11 cellular contexts compared by ENCODE assay signal in genomic region chr21:32844653-32845443, GRCh38.
DNase-seq lines count a peak whose midpoint lies in the region; ATAC-seq and TF ChIP-seq lines count a peak whose summit lies in the region.
"Had no signal": no experiment of that assay in that cellular context is flagged by ENCODE, and none has a peak within 500 bp of the region (broad histone marks: within the 10 kb centered on the region; RNA-seq: fewer than 3 reads in every experiment).

No MANE protein-coding gene starts in this region.

- no peaks in the 10 kb centered on the region for H3K9me3 ChIP-seq in WERI-Rb-1 (ENCODE audit: severe bottlenecking)
- H3K9me3 ChIP-seq: transverse colon had no signal

- in situ Hi-C loops in Caki2 (cut with HindIII; ENCODE audit: low pct_unique_long_range_greater_than_20kb, low sequenced_read_pairs): no loop called here

- H3K36me3 ChIP-seq in WERI-Rb-1: no peaks in the 10 kb centered on the region
- H3K36me3 ChIP-seq: transverse colon had no signal

- H3K27ac ChIP-seq in WERI-Rb-1: no peak overlapping the region; the same call in 1 of the 2 replicates
- H3K27ac ChIP-seq: SK-N-MC, transverse colon had no signal

- peak; percentile 45 for DNase-seq in Caki2 (ENCODE audit: low read depth)
- no peak for DNase-seq in LNCaP clone FGC (ENCODE audit: low read depth)
- no peak for DNase-seq in WERI-Rb-1
- DNase-seq in kidney tubule cell (ENCODE audit: low spot score): peak; percentile 58
- no peak for DNase-seq in activated CD8-positive, alpha-beta memory T cell treated with anti-CD3 and anti-CD28 coated beads for 24 hours
- DNase-seq in iPS-NIHi7 (ENCODE audit: extremely low spot score): no peak
- DNase-seq: activated T-cell treated with anti-CD3 and anti-CD28 coated beads for 4 hours, transverse colon had no signal

- H3K27me3 ChIP-seq in WERI-Rb-1 (ENCODE audit: insufficient read depth, low read depth, severe bottlenecking): no peaks in the 10 kb centered on the region

- no peak for ATAC-seq in GM19463 (IDR thresholded peaks at IDR 0.05; ENCODE audit: unreplicated experiment)
- no peak for ATAC-seq in HG03354 (IDR thresholded peaks at IDR 0.05; ENCODE audit: poor library complexity, severe bottlenecking, unreplicated experiment)

- H3K4me3 ChIP-seq in LNCaP clone FGC (ENCODE audit: low read depth, low read length) (no peak overlapping the region), WERI-Rb-1 (ENCODE audit: low read depth, low read length) (no peak overlapping the region)
- H3K4me3 ChIP-seq: SK-N-MC, transverse colon had no signal

- TF ChIP-seq CTCF in LNCaP clone FGC (IDR thresholded peaks at IDR 0.05; ENCODE audit: control insufficient read depth, extremely low read depth, insufficient read depth) (0 out of 2 replicates have a peak, but pooled peaks have one; percentile 7), WERI-Rb-1 (IDR thresholded peaks at IDR 0.05; ENCODE audit: low read depth, low read length) (peak; percentile 39)

Comparison
In these comparisons a context has a peak if more than half of its experiments do, and no peak if none do; other contexts are left out.
1. DNase-seq: peak in Caki2 (single experiment) and kidney tubule cell (single experiment); none in LNCaP clone FGC (single experiment), WERI-Rb-1 (single experiment), activated CD8-positive, alpha-beta memory T cell treated with anti-CD3 and anti-CD28 coated beads for 24 hours (single experiment) and iPS-NIHi7 (single experiment).